In the genomic region with DNA sequence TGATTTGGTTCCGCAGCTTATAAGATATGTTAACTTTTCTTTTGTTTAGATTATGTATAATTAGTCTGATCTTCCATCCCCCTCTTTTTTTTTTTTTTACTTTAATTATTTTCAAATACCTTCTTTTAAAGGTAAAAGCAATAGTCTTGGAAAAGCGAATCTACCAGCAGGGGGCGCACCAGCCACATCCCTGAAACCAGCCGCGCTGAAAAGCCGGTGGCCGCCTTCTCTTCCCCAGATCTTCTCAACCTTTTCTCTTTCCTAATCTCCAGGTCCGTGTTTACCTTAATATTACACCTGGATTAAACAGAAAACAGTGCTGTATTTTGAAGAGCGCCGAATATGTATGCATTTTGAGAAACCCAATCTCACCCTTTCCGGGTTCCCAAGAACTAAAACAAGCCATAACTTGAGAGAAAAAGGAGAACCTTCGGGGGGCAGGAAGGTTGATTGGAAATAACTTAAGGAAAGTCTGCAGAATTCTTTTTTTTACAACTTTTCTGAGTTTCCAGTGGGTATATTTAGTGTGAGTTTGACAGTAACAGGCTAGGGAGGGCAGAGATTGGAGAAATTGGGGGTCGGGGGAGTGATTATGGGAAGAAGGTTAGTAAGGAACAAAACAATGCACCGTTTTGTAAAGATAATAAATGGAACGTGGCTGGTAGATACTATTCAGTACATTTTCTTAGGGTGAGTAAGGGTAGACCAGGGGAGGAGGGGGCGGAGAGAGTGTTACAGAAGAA, we compare ENCODE assay signal across 7 cellular contexts. TPM values are rescaled to one million over a fixed set of nuclear protein-coding genes. Genes with fewer than 3 reads are reported as not detected.
DNase-seq lines count a peak whose midpoint lies in the region; ATAC-seq and TF ChIP-seq lines count a peak whose summit lies in the region.

No MANE protein-coding gene starts in this region.

- no peaks in the 10 kb centered on the region for H3K36me3 ChIP-seq in esophagus squamous epithelium
- H3K36me3 ChIP-seq in neuron (ENCODE audit: insufficient read depth, low read length) = peaks cover 22% of the 10 kb centered on the region
- no peaks in the 10 kb centered on the region for H3K36me3 ChIP-seq in upper lobe of right lung

- H3K4me3 ChIP-seq in esophagus squamous epithelium (peak overlapping the region in 3 of 4 donors; percentile 27 to 64 (median 60)), neuron (ENCODE audit: low read length) (peak overlapping the region; percentile 81), upper lobe of right lung (no peak overlapping the region)

- peak; percentile 53 for DNase-seq in NCI-H748 treated with DMSO at 0.1 percent for 48 hours (lab: John Stamatoyannopoulos, UW)
- peak; percentile 31 for DNase-seq in activated CD8-positive, alpha-beta memory T cell treated with anti-CD3 and anti-CD28 coated beads, Interleukin-2, amount 50 U/mL, for 24 hours (ENCODE audit: extremely low read depth)
- DNase-seq in esophagus squamous epithelium (lab: John Stamatoyannopoulos, UW) = no peak
- DNase-seq in upper lobe of right lung = peak; percentile 83

- no peak overlapping the region for H2AFZ ChIP-seq in neuron (ENCODE audit: low read depth, low read length)

- 3 to 4% methylated on average over 16 of the region's 16 CpGs for WGBS in esophagus squamous epithelium, 2 donors

- ATAC-seq in HG03460 (IDR thresholded peaks at IDR 0.05; ENCODE audit: unreplicated experiment) (peak; percentile 47), upper lobe of right lung (peak; percentile 67)

- TF ChIP-seq CTCF in GM12872 (IDR thresholded peaks at IDR 0.05; ENCODE audit: insufficient read depth, low read depth, low read length) (peak; percentile 57; the same call in 2 of the 3 replicates), esophagus squamous epithelium (IDR thresholded peaks at IDR 0.05) (peak; percentile 58 to 89 (median 84)), upper lobe of right lung (IDR thresholded peaks at IDR 0.05) (peak; percentile 83)

- H3K27ac ChIP-seq in esophagus squamous epithelium = peak overlapping the region in 3 of 4 donors; percentile 89 to 93 (median 90)
- H3K27ac ChIP-seq in upper lobe of right lung = no peak overlapping the region

- H3K27me3 ChIP-seq in esophagus squamous epithelium (peaks cover 0 to 100% (median 15%) of the 10 kb centered on the region in 4 donors), neuron (ENCODE audit: insufficient read depth, low read length) (no peaks in the 10 kb centered on the region), upper lobe of right lung (peaks cover 98% of the 10 kb centered on the region)

- H3K9me3 ChIP-seq in esophagus squamous epithelium (no peaks in the 10 kb centered on the region), neuron (ENCODE audit: low read length) (peaks cover 1% of the 10 kb centered on the region), upper lobe of right lung (no peaks in the 10 kb centered on the region)

- peaks cover 8 to 32% (median 15%) of the 10 kb centered on the region in 3 donors for H3K4me1 ChIP-seq in esophagus squamous epithelium
- H3K4me1 ChIP-seq in neuron (ENCODE audit: insufficient read depth, low read length) = peaks cover 60% of the 10 kb centered on the region
- peaks cover 12% of the 10 kb centered on the region for H3K4me1 ChIP-seq in upper lobe of right lung

- intact Hi-C loops in esophagus squamous epithelium (cut with DNase I) (loop anchor here (5.0 kb wide), 1 partner anchor 548 kb away; no protein-coding TSS in a partner anchor), upper lobe of right lung (cut with DNase I) (loop anchor here (10.0 kb wide), 1 partner anchor 975 kb away; no protein-coding TSS in a partner anchor)

- no peak for TF ChIP-seq POLR2A in esophagus squamous epithelium (IDR thresholded peaks at IDR 0.05)

RNA-seq across cellular contexts. Expression of gene SOX2, which starts 2.0 kb away (rescaled TPM):
- total RNA-seq in esophagus squamous epithelium (10 to 100 TPM; 21.3 to 54.8 (median 43.5) TPM), upper lobe of right lung (0.20 TPM)

Comparison
In these comparisons a context has a peak if more than half of its experiments do, and no peak if none do; other contexts are left out.
1. RNA of gene SOX2, which starts 2.0 kb away (total RNA-seq): 21.3 to 54.8 TPM in esophagus squamous epithelium; 0.20 TPM in upper lobe of right lung (single experiment); every median in the first group is over 10 times any median in the second.
2. Peak in every context shown above with its lines, with median percentiles within 50 percentile points of each other: CTCF ChIP-seq.